Comparison of ENCODE assay signal across 1 cellular context in genomic region chr10:62038609-62039190, GRCh38.
TF ChIP-seq lines count a peak whose summit lies in the region.

No MANE protein-coding gene starts in this region.

TF ChIP-seq in GM12878, 131 proteins besides CTCF, POLR2A, EP300 and RAD21 (continued from another document):
- TF ChIP-seq, protein P1, sequence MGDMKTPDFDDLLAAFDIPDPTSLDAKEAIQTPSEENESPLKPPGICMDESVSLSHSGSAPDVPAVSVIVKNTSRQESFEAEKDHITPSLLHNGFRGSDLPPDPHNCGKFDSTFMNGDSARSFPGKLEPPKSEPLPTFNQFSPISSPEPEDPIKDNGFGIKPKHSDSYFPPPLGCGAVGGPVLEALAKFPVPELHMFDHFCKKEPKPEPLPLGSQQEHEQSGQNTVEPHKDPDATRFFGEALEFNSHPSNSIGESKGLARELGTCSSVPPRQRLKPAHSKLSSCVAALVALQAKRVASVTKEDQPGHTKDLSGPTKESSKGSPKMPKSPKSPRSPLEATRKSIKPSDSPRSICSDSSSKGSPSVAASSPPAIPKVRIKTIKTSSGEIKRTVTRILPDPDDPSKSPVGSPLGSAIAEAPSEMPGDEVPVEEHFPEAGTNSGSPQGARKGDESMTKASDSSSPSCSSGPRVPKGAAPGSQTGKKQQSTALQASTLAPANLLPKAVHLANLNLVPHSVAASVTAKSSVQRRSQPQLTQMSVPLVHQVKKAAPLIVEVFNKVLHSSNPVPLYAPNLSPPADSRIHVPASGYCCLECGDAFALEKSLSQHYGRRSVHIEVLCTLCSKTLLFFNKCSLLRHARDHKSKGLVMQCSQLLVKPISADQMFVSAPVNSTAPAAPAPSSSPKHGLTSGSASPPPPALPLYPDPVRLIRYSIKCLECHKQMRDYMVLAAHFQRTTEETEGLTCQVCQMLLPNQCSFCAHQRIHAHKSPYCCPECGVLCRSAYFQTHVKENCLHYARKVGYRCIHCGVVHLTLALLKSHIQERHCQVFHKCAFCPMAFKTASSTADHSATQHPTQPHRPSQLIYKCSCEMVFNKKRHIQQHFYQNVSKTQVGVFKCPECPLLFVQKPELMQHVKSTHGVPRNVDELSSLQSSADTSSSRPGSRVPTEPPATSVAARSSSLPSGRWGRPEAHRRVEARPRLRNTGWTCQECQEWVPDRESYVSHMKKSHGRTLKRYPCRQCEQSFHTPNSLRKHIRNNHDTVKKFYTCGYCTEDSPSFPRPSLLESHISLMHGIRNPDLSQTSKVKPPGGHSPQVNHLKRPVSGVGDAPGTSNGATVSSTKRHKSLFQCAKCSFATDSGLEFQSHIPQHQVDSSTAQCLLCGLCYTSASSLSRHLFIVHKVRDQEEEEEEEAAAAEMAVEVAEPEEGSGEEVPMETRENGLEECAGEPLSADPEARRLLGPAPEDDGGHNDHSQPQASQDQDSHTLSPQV (IDR thresholded peaks at IDR 0.05): no peak
- no peak for TF ChIP-seq SREBF2 (IDR thresholded peaks at IDR 0.05; ENCODE audit: low read length)
- TF ChIP-seq NR2C2 (IDR thresholded peaks at IDR 0.05; ENCODE audit: borderline replicate concordance, control insufficient read depth, insufficient read length, low read depth): no peak
- TF ChIP-seq BMI1 (IDR thresholded peaks at IDR 0.05; ENCODE audit: borderline replicate concordance): no peak
- TF ChIP-seq SPI1 (IDR thresholded peaks at IDR 0.05; ENCODE audit: borderline replicate concordance, insufficient read depth, low read depth, low read length): no peak
- TF ChIP-seq DPF2 (IDR thresholded peaks at IDR 0.05): no peak
- no peak for TF ChIP-seq TARDBP (IDR thresholded peaks at IDR 0.05; ENCODE audit: borderline replicate concordance)
- TF ChIP-seq, protein P2, sequence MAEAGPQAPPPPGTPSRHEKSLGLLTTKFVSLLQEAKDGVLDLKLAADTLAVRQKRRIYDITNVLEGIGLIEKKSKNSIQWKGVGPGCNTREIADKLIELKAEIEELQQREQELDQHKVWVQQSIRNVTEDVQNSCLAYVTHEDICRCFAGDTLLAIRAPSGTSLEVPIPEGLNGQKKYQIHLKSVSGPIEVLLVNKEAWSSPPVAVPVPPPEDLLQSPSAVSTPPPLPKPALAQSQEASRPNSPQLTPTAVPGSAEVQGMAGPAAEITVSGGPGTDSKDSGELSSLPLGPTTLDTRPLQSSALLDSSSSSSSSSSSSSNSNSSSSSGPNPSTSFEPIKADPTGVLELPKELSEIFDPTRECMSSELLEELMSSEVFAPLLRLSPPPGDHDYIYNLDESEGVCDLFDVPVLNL (IDR thresholded peaks at IDR 0.05; ENCODE audit: low read depth, low read length): no peak
- TF ChIP-seq, protein P3, sequence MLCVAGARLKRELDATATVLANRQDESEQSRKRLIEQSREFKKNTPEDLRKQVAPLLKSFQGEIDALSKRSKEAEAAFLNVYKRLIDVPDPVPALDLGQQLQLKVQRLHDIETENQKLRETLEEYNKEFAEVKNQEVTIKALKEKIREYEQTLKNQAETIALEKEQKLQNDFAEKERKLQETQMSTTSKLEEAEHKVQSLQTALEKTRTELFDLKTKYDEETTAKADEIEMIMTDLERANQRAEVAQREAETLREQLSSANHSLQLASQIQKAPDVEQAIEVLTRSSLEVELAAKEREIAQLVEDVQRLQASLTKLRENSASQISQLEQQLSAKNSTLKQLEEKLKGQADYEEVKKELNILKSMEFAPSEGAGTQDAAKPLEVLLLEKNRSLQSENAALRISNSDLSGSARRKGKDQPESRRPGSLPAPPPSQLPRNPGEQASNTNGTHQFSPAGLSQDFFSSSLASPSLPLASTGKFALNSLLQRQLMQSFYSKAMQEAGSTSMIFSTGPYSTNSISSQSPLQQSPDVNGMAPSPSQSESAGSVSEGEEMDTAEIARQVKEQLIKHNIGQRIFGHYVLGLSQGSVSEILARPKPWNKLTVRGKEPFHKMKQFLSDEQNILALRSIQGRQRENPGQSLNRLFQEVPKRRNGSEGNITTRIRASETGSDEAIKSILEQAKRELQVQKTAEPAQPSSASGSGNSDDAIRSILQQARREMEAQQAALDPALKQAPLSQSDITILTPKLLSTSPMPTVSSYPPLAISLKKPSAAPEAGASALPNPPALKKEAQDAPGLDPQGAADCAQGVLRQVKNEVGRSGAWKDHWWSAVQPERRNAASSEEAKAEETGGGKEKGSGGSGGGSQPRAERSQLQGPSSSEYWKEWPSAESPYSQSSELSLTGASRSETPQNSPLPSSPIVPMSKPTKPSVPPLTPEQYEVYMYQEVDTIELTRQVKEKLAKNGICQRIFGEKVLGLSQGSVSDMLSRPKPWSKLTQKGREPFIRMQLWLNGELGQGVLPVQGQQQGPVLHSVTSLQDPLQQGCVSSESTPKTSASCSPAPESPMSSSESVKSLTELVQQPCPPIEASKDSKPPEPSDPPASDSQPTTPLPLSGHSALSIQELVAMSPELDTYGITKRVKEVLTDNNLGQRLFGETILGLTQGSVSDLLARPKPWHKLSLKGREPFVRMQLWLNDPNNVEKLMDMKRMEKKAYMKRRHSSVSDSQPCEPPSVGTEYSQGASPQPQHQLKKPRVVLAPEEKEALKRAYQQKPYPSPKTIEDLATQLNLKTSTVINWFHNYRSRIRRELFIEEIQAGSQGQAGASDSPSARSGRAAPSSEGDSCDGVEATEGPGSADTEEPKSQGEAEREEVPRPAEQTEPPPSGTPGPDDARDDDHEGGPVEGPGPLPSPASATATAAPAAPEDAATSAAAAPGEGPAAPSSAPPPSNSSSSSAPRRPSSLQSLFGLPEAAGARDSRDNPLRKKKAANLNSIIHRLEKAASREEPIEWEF (IDR thresholded peaks at IDR 0.05; ENCODE audit: insufficient replicate concordance, low read depth, low read length): no peak
- TF ChIP-seq RBBP5 (conservative IDR thresholded peaks at IDR 0.05): no peak
- TF ChIP-seq, protein P4, sequence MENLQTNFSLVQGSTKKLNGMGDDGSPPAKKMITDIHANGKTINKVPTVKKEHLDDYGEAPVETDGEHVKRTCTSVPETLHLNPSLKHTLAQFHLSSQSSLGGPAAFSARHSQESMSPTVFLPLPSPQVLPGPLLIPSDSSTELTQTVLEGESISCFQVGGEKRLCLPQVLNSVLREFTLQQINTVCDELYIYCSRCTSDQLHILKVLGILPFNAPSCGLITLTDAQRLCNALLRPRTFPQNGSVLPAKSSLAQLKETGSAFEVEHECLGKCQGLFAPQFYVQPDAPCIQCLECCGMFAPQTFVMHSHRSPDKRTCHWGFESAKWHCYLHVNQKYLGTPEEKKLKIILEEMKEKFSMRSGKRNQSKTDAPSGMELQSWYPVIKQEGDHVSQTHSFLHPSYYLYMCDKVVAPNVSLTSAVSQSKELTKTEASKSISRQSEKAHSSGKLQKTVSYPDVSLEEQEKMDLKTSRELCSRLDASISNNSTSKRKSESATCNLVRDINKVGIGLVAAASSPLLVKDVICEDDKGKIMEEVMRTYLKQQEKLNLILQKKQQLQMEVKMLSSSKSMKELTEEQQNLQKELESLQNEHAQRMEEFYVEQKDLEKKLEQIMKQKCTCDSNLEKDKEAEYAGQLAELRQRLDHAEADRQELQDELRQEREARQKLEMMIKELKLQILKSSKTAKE (IDR thresholded peaks at IDR 0.05; ENCODE audit: low read depth, poor library complexity, severe bottlenecking): peak; percentile 74
- TF ChIP-seq NFXL1 (IDR thresholded peaks at IDR 0.05; ENCODE audit: borderline replicate concordance): no peak
- TF ChIP-seq NFYA (IDR thresholded peaks at IDR 0.05; ENCODE audit: borderline replicate concordance, low read depth, low read length): no peak
- no peak for TF ChIP-seq TCF3 (IDR thresholded peaks at IDR 0.05; ENCODE audit: borderline replicate concordance, insufficient read depth, low read depth, low read length)
- no peak for TF ChIP-seq SREBF1 (IDR thresholded peaks at IDR 0.05; ENCODE audit: low read length)
- peak; percentile 35; a peak in 2 of 4 replicates for TF ChIP-seq IKZF2 (IDR thresholded peaks at IDR 0.05)
TF ChIP-seq in GM12878: peak in this region for 13.
